ENCODE assay signal across 30 cellular contexts in the genomic region with DNA sequence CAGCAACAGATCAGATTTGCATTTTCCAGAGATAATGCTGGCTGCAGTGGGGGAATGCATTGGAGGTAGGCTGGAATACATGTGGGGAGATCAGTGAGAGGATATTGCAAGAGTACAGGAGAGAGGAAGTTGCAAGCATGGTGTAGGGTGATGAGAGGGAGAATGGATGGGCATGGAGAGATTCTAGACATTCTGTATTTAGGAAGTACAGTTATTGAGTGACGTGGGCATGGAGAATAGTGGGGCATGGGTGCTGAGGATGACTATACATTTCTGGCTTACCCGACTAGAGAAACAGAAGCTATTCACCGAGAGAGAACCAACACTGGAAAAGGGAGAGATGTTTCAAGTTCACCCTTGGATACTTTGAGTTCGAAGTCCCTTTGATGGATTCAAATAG.
"Had no signal": no experiment of that assay in that cellular context is flagged by ENCODE, and none has a peak within 500 bp of the region (broad histone marks: within the 10 kb centered on the region; RNA-seq: fewer than 3 reads in every experiment).

No MANE protein-coding gene starts in this region.

- FAIRE-seq: endothelial cell of umbilical vein, islet of Langerhans had no signal

- ATAC-seq: foreskin keratinocyte; gastroesophageal sphincter; heart left ventricle; left colon; mucosa of descending colon; sciatic nerve; stimulated activated naive CD8-positive, alpha-beta T cell treated with anti-CD3 and anti-CD28 coated beads, Interleukin-15, amount 100 ng/mL, for 72 hours had no signal

- DNase-seq: colonic mucosa; effector CD8-positive, alpha-beta T cell; endodermal cell; foreskin keratinocyte; heart left ventricle; kidney glomerular epithelial cell; left colon; mesenchymal stem cell; mucosa of descending colon; naive B cell; nucleus accumbens; stimulated activated CD4-positive, alpha-beta T cell treated with anti-CD3 and anti-CD28 coated beads, Interleukin-12 subunit alpha, Interleukin-12 subunit beta, amount 100 ng/mL, for 4 hours; stimulated activated CD4-positive, alpha-beta T cell treated with anti-CD3 and anti-CD28 coated beads, Interleukin-1b, Interleukin-23, amount 100 ng/mL, for 48 hours; stimulated activated CD4-positive, alpha-beta T cell treated with anti-CD3 and anti-CD28 coated beads, Interleukin-4, amount 100 ng/mL, for 1 hour; stimulated activated CD8-positive, alpha-beta memory T cell treated with anti-CD3 and anti-CD28 coated beads, Interleukin-4, amount 100 ng/mL, for 48 hours; stimulated activated naive CD4-positive, alpha-beta T cell; stimulated activated naive CD8-positive, alpha-beta T cell treated with anti-CD3 and anti-CD28 coated beads, Interleukin-15, amount 100 ng/mL, for 72 hours had no signal

- H3K27ac ChIP-seq: colonic mucosa, esophagus muscularis mucosa, foreskin keratinocyte, gastroesophageal sphincter, heart left ventricle, hepatocyte, neural progenitor cell, prostate gland, right atrium auricular region, tibial nerve, upper lobe of left lung, vagina had no signal

- H3K4me1 ChIP-seq: colonic mucosa, foreskin keratinocyte, gastroesophageal sphincter, neural progenitor cell, prostate gland, right atrium auricular region, tibial nerve had no signal

- H3K36me3 ChIP-seq: colonic mucosa, esophagus muscularis mucosa, gastroesophageal sphincter, heart left ventricle, neural progenitor cell, prostate gland, right atrium auricular region, tibial nerve, upper lobe of left lung, vagina had no signal

- H3K27me3 ChIP-seq: colonic mucosa, esophagus muscularis mucosa, gastroesophageal sphincter, heart left ventricle, hepatocyte, neural progenitor cell, right atrium auricular region, tibial nerve, upper lobe of left lung, vagina had no signal

- H3K9me3 ChIP-seq: colonic mucosa, esophagus muscularis mucosa, gastroesophageal sphincter, heart left ventricle, mucosa of descending colon, prostate gland, right atrium auricular region, upper lobe of left lung, vagina had no signal

- H3K4me3 ChIP-seq: colonic mucosa, esophagus muscularis mucosa, gastroesophageal sphincter, heart left ventricle, hepatocyte, mucosa of descending colon, neural progenitor cell, prostate gland, right atrium auricular region, smooth muscle cell, tibial nerve, upper lobe of left lung, vagina had no signal
